Comparison of ENCODE assay signal across 8 cellular contexts in genomic region chr1:52368383-52369172, GRCh38. TPM values are rescaled to one million over a fixed set of nuclear protein-coding genes. Genes with fewer than 3 reads are reported as not detected.
DNase-seq lines count a peak whose midpoint lies in the region; ATAC-seq and TF ChIP-seq lines count a peak whose summit lies in the region.

No MANE protein-coding gene starts in this region.

- intact Hi-C loops in left ventricle myocardium inferior (cut with micrococcal nuclease) = no loop called here
- intact Hi-C loops in prostate gland (cut with DNase I) = loop anchor here (5.0 to 10.0 kb wide), 2 partner anchors 224 to 319 kb away; partner anchors contain the start of gene ZFYVE9

- ATAC-seq in GM21576 (IDR thresholded peaks at IDR 0.05; ENCODE audit: unreplicated experiment) (no peak), GM21723 (IDR thresholded peaks at IDR 0.05; ENCODE audit: unreplicated experiment) (no peak)

- TF ChIP-seq POLR2A in prostate gland (IDR thresholded peaks at IDR 0.05) = no peak

- 4% methylated on average over 32 of the region's 51 CpGs for WGBS in prostate gland

- H4K20me1 ChIP-seq in KMS-11 (ENCODE audit: insufficient read depth) = no peaks in the 10 kb centered on the region

- H3K4me1 ChIP-seq in KMS-11 (ENCODE audit: low read depth, poor library complexity, severe bottlenecking) = peaks cover 24% of the 10 kb centered on the region
- H3K4me1 ChIP-seq in SJCRH30 = peaks cover 6% of the 10 kb centered on the region; the same call in 1 of the 2 replicates
- peaks cover 26% of the 10 kb centered on the region for H3K4me1 ChIP-seq in left ventricle myocardium inferior
- H3K4me1 ChIP-seq in prostate gland (replicated peaks) = no peaks in the 10 kb centered on the region

- no peak overlapping the region for H3K4me3 ChIP-seq in KMS-11 (IDR thresholded peaks at IDR 0.05; ENCODE audit: insufficient read depth, low read depth, low read length)
- H3K4me3 ChIP-seq in SJCRH30 = peak overlapping the region; percentile 62
- peak overlapping the region; percentile 61 for H3K4me3 ChIP-seq in left ventricle myocardium inferior
- H3K4me3 ChIP-seq in prostate gland = peak overlapping the region; percentile 37

- DNase-seq in COLO829 (ENCODE audit: low spot score) (peak; percentile 28), SJCRH30 (peak; percentile 74 to 81), left ventricle myocardium inferior (peak; percentile 31), prostate gland (ENCODE audit: low spot score) (peak; percentile 60)
- DNase-seq in activated naive CD8-positive, alpha-beta T cell treated with anti-CD3 and anti-CD28 coated beads, Interleukin-2, amount 50 U/mL, for 16 hours (ENCODE audit: low read depth, low spot score) = peak; percentile 22

- TF ChIP-seq CTCF in KMS-11 (conservative IDR thresholded peaks at IDR 0.05; ENCODE audit: low read depth, low read length) = no peak
- peak; percentile 25 for TF ChIP-seq CTCF in left ventricle myocardium inferior (IDR thresholded peaks at IDR 0.05; ENCODE audit: borderline replicate concordance)
- TF ChIP-seq CTCF in prostate gland (IDR thresholded peaks at IDR 0.05) = no peak

- peak overlapping the region; percentile 15; the same call in 1 of the 2 replicates for H2AFZ ChIP-seq in KMS-11 (ENCODE audit: low read depth)

- H3K79me2 ChIP-seq in KMS-11 (ENCODE audit: insufficient read depth, low read depth) = peaks cover 15% of the 10 kb centered on the region; the same call in 1 of the 2 replicates

- H3K27me3 ChIP-seq in KMS-11 (ENCODE audit: insufficient read depth, low read depth) = no peaks in the 10 kb centered on the region
- no peaks in the 10 kb centered on the region for H3K27me3 ChIP-seq in SJCRH30
- no peaks in the 10 kb centered on the region for H3K27me3 ChIP-seq in left ventricle myocardium inferior (ENCODE audit: low read depth)
- H3K27me3 ChIP-seq in prostate gland (replicated peaks; ENCODE audit: insufficient read depth) = no peaks in the 10 kb centered on the region

- H3K4me2 ChIP-seq in KMS-11 = peak overlapping the region; percentile 53

- H3K27ac ChIP-seq in KMS-11 (no peak overlapping the region), SJCRH30 (peak overlapping the region; percentile 34), left ventricle myocardium inferior (replicated peaks) (peak overlapping the region; percentile 35), prostate gland (peak overlapping the region; percentile 74 to 79)

- no peaks in the 10 kb centered on the region for H3K9me3 ChIP-seq in SJCRH30 (replicated peaks)
- H3K9me3 ChIP-seq in left ventricle myocardium inferior (replicated peaks) = no peaks in the 10 kb centered on the region
- no peaks in the 10 kb centered on the region for H3K9me3 ChIP-seq in prostate gland

- peaks cover 9% of the 10 kb centered on the region; the same call in 1 of the 2 replicates for H3K36me3 ChIP-seq in KMS-11 (ENCODE audit: insufficient read depth)
- peaks cover 21% of the 10 kb centered on the region for H3K36me3 ChIP-seq in SJCRH30
- no peaks in the 10 kb centered on the region for H3K36me3 ChIP-seq in left ventricle myocardium inferior
- H3K36me3 ChIP-seq in prostate gland = no peaks in the 10 kb centered on the region

- H3K9ac ChIP-seq in KMS-11 = no peak overlapping the region

RNA-seq across cellular contexts. Expression of gene CC2D1B, which starts 2.6 kb away (rescaled TPM):
- 18.6 and 20.9 TPM in 2 replicates for total RNA-seq in SJCRH30 (2014; rRNA removed; shearing (Covaris generic))
- total RNA-seq in left ventricle myocardium inferior (15.3 TPM), prostate gland (10 to 100 TPM; 24.2 to 43.9 TPM)

RNA-seq across cellular contexts. Expression of gene ORC1, which starts 35.6 kb away (rescaled TPM):
- total RNA-seq in SJCRH30 (2014; rRNA removed; shearing (Covaris generic)) = 37.3 and 38.9 TPM in 2 replicates
- total RNA-seq in left ventricle myocardium inferior (0.11 TPM), prostate gland (1 to 10 TPM; 2.2 to 3.3 TPM)

RNA-seq across cellular contexts. Expression of gene PRPF38A, which starts 35.8 kb away (rescaled TPM):
- 65.5 and 66.2 TPM in 2 replicates for total RNA-seq in SJCRH30 (2014; rRNA removed; shearing (Covaris generic))
- 20.5 TPM for total RNA-seq in left ventricle myocardium inferior
- total RNA-seq in prostate gland = 10 to 100 TPM; 15.3 to 24.8 TPM

Comparison
In these comparisons a context has a peak if more than half of its experiments do, and no peak if none do; other contexts are left out.
1. DNase-seq: peak in every context shown above with its lines; median percentile 78 in SJCRH30; 60 in prostate gland; 31 in left ventricle myocardium inferior; 28 in COLO829; 22 in activated naive CD8-positive, alpha-beta T cell treated with anti-CD3 and anti-CD28 coated beads, Interleukin-2, amount 50 U/mL, for 16 hours.